ENCODE assay signal across 24 cellular contexts in genomic region chr4:176592976-176593375, GRCh38.
A peak's percentile ranks its signal among the peaks of the same experiment; 100 is the strongest.
DNase-seq lines count a peak whose midpoint lies in the region; ATAC-seq and TF ChIP-seq lines count a peak whose summit lies in the region.
"Had no signal": no experiment of that assay in that cellular context is flagged by ENCODE, and none has a peak within 500 bp of the region (broad histone marks: within the 10 kb centered on the region; RNA-seq: fewer than 3 reads in every experiment).

No MANE protein-coding gene starts in this region.

- no peak overlapping the region for H3K27ac ChIP-seq in smooth muscle cell (ENCODE audit: low read depth)
- H3K27ac ChIP-seq: A549; BLaER1 treated with 17β-estradiol and CSF1 and Interleukin-3, amounts not matched to agents 10 nM and 100 nM; GM23248 had no signal

- H3K4me3 Mint-ChIP-seq in activated T-helper 17 cell treated with anti-CD3 and anti-CD28 coated beads, Interleukin-2, amount 50 U/mL, for 72 hours = no peak overlapping the region
- H3K4me3 Mint-ChIP-seq: CD14-positive monocyte; CD4-positive, alpha-beta T cell had no signal

- H4K20me1 ChIP-seq in smooth muscle cell (ENCODE audit: low read depth) = no peaks in the 10 kb centered on the region
- H4K20me1 ChIP-seq: BLaER1 treated with 17β-estradiol and CSF1 and Interleukin-3, amounts not matched to agents 10 nM and 100 nM had no signal

- no peak overlapping the region for H3K4me3 ChIP-seq in epithelial cell of esophagus (ENCODE audit: low read length)
- H3K4me3 ChIP-seq in smooth muscle cell = no peak overlapping the region
- H3K4me3 ChIP-seq: A549; BLaER1 treated with 17β-estradiol and CSF1 and Interleukin-3, amounts not matched to agents 10 nM and 100 nM; GM12878; GM23248 had no signal

- H3K36me3 ChIP-seq in smooth muscle cell (ENCODE audit: low read depth) = no peaks in the 10 kb centered on the region
- H3K36me3 ChIP-seq: BE2C; BLaER1 treated with 17β-estradiol and CSF1 and Interleukin-3, amounts not matched to agents 10 nM and 100 nM had no signal

- H2AFZ ChIP-seq in smooth muscle cell (ENCODE audit: low read depth) = peak overlapping the region; percentile 25
- H2AFZ ChIP-seq: GM23248 had no signal

- H3K4me2 ChIP-seq in smooth muscle cell = no peak overlapping the region
- H3K4me2 ChIP-seq: A549; BLaER1 treated with 17β-estradiol and CSF1 and Interleukin-3, amounts not matched to agents 10 nM and 100 nM had no signal

- ATAC-seq in activated T-helper 17 cell treated with anti-CD3 and anti-CD28 coated beads, Interleukin-2, amount 50 U/mL, for 72 hours (replicated peaks) = no peak
- ATAC-seq: A549, GM12878 had no signal

- H3K36me3 Mint-ChIP-seq in activated T-helper 17 cell treated with anti-CD3 and anti-CD28 coated beads, Interleukin-2, amount 50 U/mL, for 72 hours (ENCODE audit: low read depth) = no peaks in the 10 kb centered on the region
- H3K36me3 Mint-ChIP-seq: CD14-positive monocyte; CD8-positive, alpha-beta memory T cell had no signal

- no peak overlapping the region for H3K9ac ChIP-seq in smooth muscle cell (ENCODE audit: low read depth)
- H3K9ac ChIP-seq: BLaER1 treated with 17β-estradiol and CSF1 and Interleukin-3, amounts not matched to agents 10 nM and 100 nM; GM23248 had no signal

- H3K4me1 ChIP-seq in smooth muscle cell (ENCODE audit: low read depth) = no peaks in the 10 kb centered on the region
- H3K4me1 ChIP-seq: A549, BE2C had no signal

- 48% methylated on average over 1 of the region's 1 CpG for WGBS in smooth muscle cell (ENCODE audit: low lambda C conversion rate)

- no peaks in the 10 kb centered on the region for H3K27me3 Mint-ChIP-seq in activated T-helper 17 cell treated with anti-CD3 and anti-CD28 coated beads, Interleukin-2, amount 50 U/mL, for 72 hours
- H3K27me3 Mint-ChIP-seq: CD4-positive, alpha-beta T cell; CD8-positive, alpha-beta memory T cell had no signal

- DNase-seq in HPDE6-E6E7 (ENCODE audit: extremely low spot score) = peak; percentile 6
- DNase-seq in NCI-H69 (lab: John Stamatoyannopoulos, UW) = peak; percentile 2
- DNase-seq in epithelial cell of esophagus (ENCODE audit: low read depth) = peak; percentile 84
- no peak for DNase-seq in smooth muscle cell (lab: John Stamatoyannopoulos, UW; ENCODE audit: unreplicated experiment)
- no peak for DNase-seq in T1000 (lab: John Stamatoyannopoulos, UW)
- DNase-seq in amygdala (lab: John Stamatoyannopoulos, UW) = no peak
- DNase-seq: 8988T; ACHN; AML-193; BE2C; CD4-positive, alpha-beta T cell; CD8-positive, alpha-beta memory T cell; DMS 273 treated with DMSO at 0.1 percent for 48 hours; DMS79; EL; GDM1; GM23248; H7; HCEC 1CT had no signal

- H3K79me2 ChIP-seq in smooth muscle cell (ENCODE audit: low read depth) = no peaks in the 10 kb centered on the region

- peaks cover under 1% of the 10 kb centered on the region for H3K9me3 Mint-ChIP-seq in activated T-helper 17 cell treated with anti-CD3 and anti-CD28 coated beads, Interleukin-2, amount 50 U/mL, for 72 hours

- H3K27ac Mint-ChIP-seq in activated T-helper 17 cell treated with anti-CD3 and anti-CD28 coated beads, Interleukin-2, amount 50 U/mL, for 72 hours = no peak overlapping the region
- H3K27ac Mint-ChIP-seq: CD14-positive monocyte; CD4-positive, alpha-beta T cell; CD8-positive, alpha-beta memory T cell had no signal

- H3K4me1 Mint-ChIP-seq in activated T-helper 17 cell treated with anti-CD3 and anti-CD28 coated beads, Interleukin-2, amount 50 U/mL, for 72 hours = no peaks in the 10 kb centered on the region
- H3K4me1 Mint-ChIP-seq: CD14-positive monocyte; CD8-positive, alpha-beta memory T cell had no signal

- H3K27me3 ChIP-seq in smooth muscle cell (ENCODE audit: low read depth) = no peaks in the 10 kb centered on the region
- H3K27me3 ChIP-seq: BE2C; BLaER1 treated with 17β-estradiol and CSF1 and Interleukin-3, amounts not matched to agents 10 nM and 100 nM had no signal

- peaks cover 3% of the 10 kb centered on the region for H3F3A ChIP-seq in smooth muscle cell (ENCODE audit: low read depth)

- no peak for TF ChIP-seq CTCF in epithelial cell of esophagus (IDR thresholded peaks at IDR 0.05; ENCODE audit: insufficient read depth, low read depth, low read length, missing control alignments)
- TF ChIP-seq CTCF in smooth muscle cell (IDR thresholded peaks at IDR 0.05; ENCODE audit: borderline replicate concordance, insufficient read depth, poor library complexity, severe bottlenecking) = no peak

- H3K9me3 ChIP-seq in smooth muscle cell (replicated peaks; ENCODE audit: low read depth) = peaks cover 4% of the 10 kb centered on the region
- H3K9me3 ChIP-seq: BE2C had no signal

Comparison
In these comparisons a context has a peak if more than half of its experiments do, and no peak if none do; other contexts are left out.
1. DNase-seq: peak in HPDE6-E6E7 (single experiment), NCI-H69 (single experiment) and epithelial cell of esophagus (single experiment); none in smooth muscle cell (single experiment), T1000 (single experiment) and amygdala (0 of 56).